Comparison of ENCODE assay signal across 25 cellular contexts in genomic region chr5:149886060-149886459, GRCh38. TPM values are rescaled to one million over a fixed set of nuclear protein-coding genes. Genes with fewer than 3 reads are reported as not detected.
A peak's percentile ranks its signal among the peaks of the same experiment; 100 is the strongest.
DNase-seq lines count a peak whose midpoint lies in the region; ATAC-seq and TF ChIP-seq lines count a peak whose summit lies in the region.
"Had no signal": no experiment of that assay in that cellular context is flagged by ENCODE, and none has a peak within 500 bp of the region (broad histone marks: within the 10 kb centered on the region; RNA-seq: fewer than 3 reads in every experiment).

No MANE protein-coding gene starts in this region.

- no peaks in the 10 kb centered on the region for H3K79me1 ChIP-seq in mesenchymal stem cell (replicated peaks; ENCODE audit: low read length, poor library complexity, severe bottlenecking)

- no TSS peak for BruUV-seq in Panc1 (replicated peaks; lab: Mats Ljungman, UMichigan)

- no peak overlapping the region for H3K27ac Mint-ChIP-seq in type B pancreatic cell
- H3K27ac Mint-ChIP-seq: activated T-helper 17 cell treated with anti-CD3 and anti-CD28 coated beads, Interleukin-2, amount 50 U/mL, for 72 hours; CD4-positive, CD25-positive, alpha-beta regulatory T cell had no signal

- no peak overlapping the region for H3K4me3 ChIP-seq in AG10803 (ENCODE audit: low read length)
- no peak overlapping the region for H3K4me3 ChIP-seq in Panc1 (ENCODE audit: low read depth in 2 of 2, low read length in 2 of 2)
- no peak overlapping the region for H3K4me3 ChIP-seq in colonic mucosa
- no peak overlapping the region for H3K4me3 ChIP-seq in mesenchymal stem cell (ENCODE audit: insufficient read depth in 1 of 2, low read depth in 1 of 2, low read length in 2 of 2)
- H3K4me3 ChIP-seq: cardiac muscle cell, dorsolateral prefrontal cortex, GM12878, left lung, suprapubic skin had no signal

- H2BK120ac ChIP-seq in mesenchymal stem cell (ENCODE audit: low read depth, low read length), result no peak overlapping the region

- H3K4me1 ChIP-seq in Panc1 (ENCODE audit: control insufficient read depth, insufficient read depth, low read length) (peaks cover 9% of the 10 kb centered on the region), colonic mucosa (peaks cover 8% of the 10 kb centered on the region), mesenchymal stem cell (ENCODE audit: control insufficient read depth, insufficient read depth, low read depth, low read length) (peaks cover 13% of the 10 kb centered on the region)
- H3K4me1 ChIP-seq: left lung, suprapubic skin had no signal

- H3K4me1 Mint-ChIP-seq in type B pancreatic cell (ENCODE audit: unreplicated experiment), result peaks cover 5% of the 10 kb centered on the region
- H3K4me1 Mint-ChIP-seq: activated T-helper 17 cell treated with anti-CD3 and anti-CD28 coated beads, Interleukin-2, amount 50 U/mL, for 72 hours; CD4-positive, CD25-positive, alpha-beta regulatory T cell had no signal

- H2BK15ac ChIP-seq in mesenchymal stem cell (ENCODE audit: low read depth, poor library complexity, severe bottlenecking), result no peak overlapping the region

- no peak overlapping the region for H3K4me3 Mint-ChIP-seq in type B pancreatic cell
- H3K4me3 Mint-ChIP-seq: activated T-helper 17 cell treated with anti-CD3 and anti-CD28 coated beads, Interleukin-2, amount 50 U/mL, for 72 hours; CD4-positive, CD25-positive, alpha-beta regulatory T cell had no signal

- no peaks in the 10 kb centered on the region for H3K9me3 Mint-ChIP-seq in type B pancreatic cell

- H3K27ac ChIP-seq in Panc1 (ENCODE audit: low read length) (no peak overlapping the region), colonic mucosa (peak overlapping the region; percentile 69), mesenchymal stem cell (ENCODE audit: low read length, poor library complexity, severe bottlenecking) (peak overlapping the region; percentile 76)
- H3K27ac ChIP-seq: cardiac muscle cell, dorsolateral prefrontal cortex, epithelial cell of prostate, left lung, neutrophil, suprapubic skin had no signal

- H3K36me3 ChIP-seq in Panc1 (ENCODE audit: control insufficient read depth, insufficient read depth, low read length) (no peaks in the 10 kb centered on the region), colonic mucosa (no peaks in the 10 kb centered on the region), mesenchymal stem cell (ENCODE audit: control insufficient read depth in 1 of 2, insufficient read depth in 2 of 2, low read depth in 1 of 2, low read length in 2 of 2) (no peaks in the 10 kb centered on the region)
- H3K36me3 ChIP-seq: cardiac muscle cell, left lung, neutrophil, suprapubic skin had no signal

- in situ Hi-C loops in Panc1 (cut with HindIII; ENCODE audit: low pct_unique_long_range_greater_than_20kb, low sequenced_read_pairs), result no loop called here

- H3K9me3 ChIP-seq in Panc1 (ENCODE audit: control insufficient read depth, insufficient read depth, low read depth, low read length), result no peaks in the 10 kb centered on the region
- H3K9me3 ChIP-seq in colonic mucosa, result no peaks in the 10 kb centered on the region
- no peaks in the 10 kb centered on the region for H3K9me3 ChIP-seq in mesenchymal stem cell (ENCODE audit: control insufficient read depth, low read length)
- H3K9me3 ChIP-seq: left lung, neutrophil, suprapubic skin had no signal

- peak; percentile 26; the same call in 1 of the 2 replicates for ATAC-seq in Panc1
- ATAC-seq: activated T-helper 17 cell treated with anti-CD3 and anti-CD28 coated beads, Interleukin-2, amount 50 U/mL, for 72 hours; GM12878 had no signal

- intact Hi-C loops in Panc1 (cut with micrococcal nuclease; ENCODE audit: unreplicated experiment) (no loop called here), colonic mucosa (cut with DNase I) (no loop called here)

- POLR2A ChIA-PET in Panc1 (lab: Charles Lee), result no interaction called here

- no peak overlapping the region for H3K4me2 ChIP-seq in mesenchymal stem cell (ENCODE audit: low read length, poor library complexity, severe bottlenecking)

- no peak overlapping the region for H3K18ac ChIP-seq in mesenchymal stem cell (ENCODE audit: low read depth in 1 of 2, low read length in 2 of 2)

- H4K91ac ChIP-seq in mesenchymal stem cell (ENCODE audit: low read length), result no peak overlapping the region

- peak overlapping the region in 1 of 2 donors; percentile 38 for H3K9ac ChIP-seq in colonic mucosa (ENCODE audit: low read depth in 2 of 2, low read length in 2 of 2)
- no peak overlapping the region for H3K9ac ChIP-seq in mesenchymal stem cell (ENCODE audit: low read length)

- H2BK5ac ChIP-seq in mesenchymal stem cell (ENCODE audit: low read depth, low read length, poor library complexity, severe bottlenecking), result peak overlapping the region; percentile 74

- TF ChIP-seq CTCF in AG10803 (conservative IDR thresholded peaks at IDR 0.05; ENCODE audit: low read length) (no peak), Panc1 (IDR thresholded peaks at IDR 0.05) (no peak), colonic mucosa (IDR thresholded peaks at IDR 0.05) (no peak), type B pancreatic cell (conservative IDR thresholded peaks at IDR 0.05) (no peak)

- no peak overlapping the region for H3K14ac ChIP-seq in mesenchymal stem cell (ENCODE audit: low read length in 2 of 2)

- CTCF ChIA-PET in Panc1 (lab: Charles Lee), result no interaction called here

- H3K27me3 Mint-ChIP-seq in type B pancreatic cell, result no peaks in the 10 kb centered on the region
- H3K27me3 Mint-ChIP-seq: CD4-positive, CD25-positive, alpha-beta regulatory T cell had no signal

- H2BK12ac ChIP-seq in mesenchymal stem cell (ENCODE audit: low read length in 2 of 2), result no peak overlapping the region

- H3K4ac ChIP-seq in mesenchymal stem cell (ENCODE audit: low read depth in 1 of 2, low read length in 2 of 2), result no peak overlapping the region

- H3K23ac ChIP-seq in mesenchymal stem cell (ENCODE audit: low read length in 2 of 2), result no peak overlapping the region

- H2AFZ ChIP-seq in mesenchymal stem cell (ENCODE audit: low read depth, low read length), result no peak overlapping the region

- no peak overlapping the region for H4K8ac ChIP-seq in mesenchymal stem cell (ENCODE audit: low read length)

- H3K36me3 Mint-ChIP-seq in type B pancreatic cell, result no peaks in the 10 kb centered on the region
- H3K36me3 Mint-ChIP-seq: CD4-positive, CD25-positive, alpha-beta regulatory T cell had no signal

- DNase-seq in AG10803 (ENCODE audit: low read depth) (peak; percentile 5), Panc1 (ENCODE audit: low read depth, low spot score) (no peak), colonic mucosa (peak; percentile 32), mesenchymal stem cell (no peak), GOT3 (lab: John Stamatoyannopoulos, UW) (no peak), type B pancreatic cell (ENCODE audit: extremely low spot score, unreplicated experiment) (no peak), NCI-H146 treated with DMSO at 0.1 percent for 48 hours (lab: John Stamatoyannopoulos, UW; ENCODE audit: unreplicated experiment) (no peak)
- DNase-seq in stimulated activated CD4-positive, alpha-beta T cell treated with anti-CD3 and anti-CD28 coated beads, Interleukin-12 subunit alpha, Interleukin-12 subunit beta, amount 100 ng/mL, for 4 hours, result no peak
- DNase-seq: activated CD4-positive, alpha-beta T cell treated with anti-CD3 and anti-CD28 coated beads for 48 hours; CD4-positive, CD25-positive, alpha-beta regulatory T cell; dorsolateral prefrontal cortex; KG1; NCI-H2029; NCI-H82; OCI-M1; retina; stimulated activated CD4-positive, alpha-beta T cell treated with anti-CD3 and anti-CD28 coated beads, Interleukin-15, amount 100 ng/mL, for 24 hours; T-helper 1 cell had no signal

- H2AK5ac ChIP-seq in mesenchymal stem cell (ENCODE audit: low read length, severe bottlenecking), result peak overlapping the region; percentile 86

- WGBS in mesenchymal stem cell, result 93% methylated on average over 7 of the region's 7 CpGs

- H3K27me3 ChIP-seq in Panc1 (ENCODE audit: control insufficient read depth, insufficient read depth, low read length) (no peaks in the 10 kb centered on the region), colonic mucosa (no peaks in the 10 kb centered on the region), mesenchymal stem cell (ENCODE audit: control insufficient read depth in 1 of 2, insufficient read depth in 1 of 2, low read length in 2 of 2) (no peaks in the 10 kb centered on the region)
- H3K27me3 ChIP-seq: cardiac muscle cell, dorsolateral prefrontal cortex, left lung, neutrophil, suprapubic skin had no signal

RNA-seq across cellular contexts. Expression of gene PDE6A, which starts 58.5 kb away (rescaled TPM):
- total RNA-seq in Panc1 (2021; ENCODE audit: unreplicated experiment), result 0.33 TPM
- 0.15 TPM for polyA plus RNA-seq in Panc1 (2012; ENCODE audit: insufficient read length)
- total RNA-seq in colonic mucosa, result 1 to 10 TPM; 1.5 to 2.7 TPM
- 0.01 TPM for polyA plus RNA-seq in mesenchymal stem cell (2013, experiment 1 of 2)
- polyA plus RNA-seq in mesenchymal stem cell (2013, experiment 2 of 2), result 0.03 TPM
- not detected in 2 replicates for total RNA-seq in type B pancreatic cell (ENCODE audit: low replicate concordance)
- total RNA-seq: activated T-helper 17 cell treated with anti-CD3 and anti-CD28 coated beads, Interleukin-2, amount 50 U/mL, for 72 hours; cardiac muscle cell; CD4-positive, CD25-positive, alpha-beta regulatory T cell; GM12878; left lung had no signal
- polyA plus RNA-seq: cardiac muscle cell; CD4-positive, CD25-positive, alpha-beta regulatory T cell had no signal

Comparison
In these comparisons a context has a peak if more than half of its experiments do, and no peak if none do; other contexts are left out.
1. DNase-seq: peak in AG10803 (single experiment) and colonic mucosa (single experiment); none in Panc1 (single experiment), mesenchymal stem cell (single experiment), GOT3 (single experiment), type B pancreatic cell (single experiment), NCI-H146 treated with DMSO at 0.1 percent for 48 hours (single experiment) and stimulated activated CD4-positive, alpha-beta T cell treated with anti-CD3 and anti-CD28 coated beads, Interleukin-12 subunit alpha, Interleukin-12 subunit beta, amount 100 ng/mL, for 4 hours (single experiment).